20 cellular contexts compared by ENCODE assay signal in the genomic region with DNA sequence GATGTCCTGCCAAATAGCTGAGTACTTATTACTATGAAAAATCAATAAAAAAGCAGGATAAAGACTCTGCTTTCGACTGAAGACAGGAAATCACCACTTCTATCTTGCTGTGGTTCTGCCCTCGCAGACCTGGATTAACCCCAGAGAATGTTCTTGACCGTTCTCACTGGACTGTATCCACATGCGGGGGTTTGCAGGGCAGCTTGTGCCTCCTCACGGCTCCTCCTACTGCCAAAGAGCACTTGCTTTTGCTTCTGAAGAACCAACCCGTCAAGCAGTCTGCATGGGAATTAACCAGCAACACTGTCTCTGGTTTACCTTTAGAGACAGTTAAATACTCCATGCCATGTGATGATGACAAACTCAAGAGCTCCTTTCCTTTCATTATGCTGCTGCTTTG.
A peak's percentile ranks its signal among the peaks of the same experiment; 100 is the strongest.
DNase-seq lines count a peak whose midpoint lies in the region; ATAC-seq and TF ChIP-seq lines count a peak whose summit lies in the region.
"Had no signal": no experiment of that assay in that cellular context is flagged by ENCODE, and none has a peak within 500 bp of the region (broad histone marks: within the 10 kb centered on the region; RNA-seq: fewer than 3 reads in every experiment).

No MANE protein-coding gene starts in this region.

- intact Hi-C loops in thyroid gland (cut with DNase I): no loop called here

- H3K4me2 ChIP-seq in mesenchymal stem cell (ENCODE audit: low read length, poor library complexity, severe bottlenecking): no peak overlapping the region
- H3K4me2 ChIP-seq: A549 had no signal

- H3K14ac ChIP-seq in mesenchymal stem cell (ENCODE audit: low read length in 2 of 2): no peak overlapping the region

- H2AK5ac ChIP-seq in mesenchymal stem cell (ENCODE audit: low read length, severe bottlenecking): no peak overlapping the region

- H3K9ac ChIP-seq in mesenchymal stem cell (ENCODE audit: low read length): no peak overlapping the region

- peaks cover 16% of the 10 kb centered on the region for H3K27me3 Mint-ChIP-seq in stimulated activated naive CD8-positive, alpha-beta T cell treated with anti-CD3 and anti-CD28 coated beads, Interleukin-15, amount 100 ng/mL, for 72 hours
- H3K27me3 Mint-ChIP-seq: CD4-positive, alpha-beta T cell had no signal

- H2BK5ac ChIP-seq in mesenchymal stem cell (ENCODE audit: low read depth, low read length, poor library complexity, severe bottlenecking): no peak overlapping the region

- H4K8ac ChIP-seq in mesenchymal stem cell (ENCODE audit: low read length): no peak overlapping the region

- H2BK12ac ChIP-seq in mesenchymal stem cell (ENCODE audit: low read length in 2 of 2): no peak overlapping the region

- no peaks in the 10 kb centered on the region for H3K36me3 Mint-ChIP-seq in activated naive CD4-positive, alpha-beta T cell treated with anti-CD3 and anti-CD28 coated beads, Interleukin-2, amount 50 U/mL, for 72 hours

- H3K9me3 ChIP-seq in mesenchymal stem cell (ENCODE audit: control insufficient read depth, low read length) (no peaks in the 10 kb centered on the region), thyroid gland (no peaks in the 10 kb centered on the region)
- H3K9me3 ChIP-seq: A549, Caco-2 had no signal

- peaks cover 2% of the 10 kb centered on the region for H3K79me1 ChIP-seq in mesenchymal stem cell (replicated peaks; ENCODE audit: low read length, poor library complexity, severe bottlenecking)

- no peak for TF ChIP-seq POLR2A in thyroid gland (IDR thresholded peaks at IDR 0.05)

- no peak for ATAC-seq in activated naive CD4-positive, alpha-beta T cell treated with anti-CD3 and anti-CD28 coated beads, Interleukin-2, amount 50 U/mL, for 72 hours
- no peak for ATAC-seq in stimulated activated naive CD8-positive, alpha-beta T cell treated with anti-CD3 and anti-CD28 coated beads, Interleukin-15, amount 100 ng/mL, for 72 hours
- ATAC-seq: A549, HCT116 had no signal

- H3K4me1 Mint-ChIP-seq in stimulated activated naive CD8-positive, alpha-beta T cell treated with anti-CD3 and anti-CD28 coated beads, Interleukin-15, amount 100 ng/mL, for 72 hours: no peaks in the 10 kb centered on the region

- H3K27me3 ChIP-seq in mesenchymal stem cell (ENCODE audit: control insufficient read depth in 1 of 2, insufficient read depth in 1 of 2, low read length in 2 of 2): no peaks in the 10 kb centered on the region
- H3K27me3 ChIP-seq in thyroid gland: no peaks in the 10 kb centered on the region

- no peak overlapping the region for H3K4ac ChIP-seq in mesenchymal stem cell (ENCODE audit: low read depth in 1 of 2, low read length in 2 of 2)

- H2AFZ ChIP-seq in mesenchymal stem cell (ENCODE audit: low read depth, low read length): no peak overlapping the region

- H3K4me3 Mint-ChIP-seq in stimulated activated naive CD8-positive, alpha-beta T cell treated with anti-CD3 and anti-CD28 coated beads, Interleukin-15, amount 100 ng/mL, for 72 hours: no peak overlapping the region
- H3K4me3 Mint-ChIP-seq: CD4-positive, alpha-beta T cell; HFFc6 had no signal

- no peak overlapping the region for H3K27ac Mint-ChIP-seq in activated naive CD4-positive, alpha-beta T cell treated with anti-CD3 and anti-CD28 coated beads, Interleukin-2, amount 50 U/mL, for 72 hours
- H3K27ac Mint-ChIP-seq in stimulated activated naive CD8-positive, alpha-beta T cell treated with anti-CD3 and anti-CD28 coated beads, Interleukin-15, amount 100 ng/mL, for 72 hours: peak overlapping the region in 1 of 2 donors; percentile 34
- H3K27ac Mint-ChIP-seq: CD4-positive, alpha-beta T cell; HFFc6 had no signal

- H3K18ac ChIP-seq in mesenchymal stem cell (ENCODE audit: low read depth in 1 of 2, low read length in 2 of 2): peak overlapping the region in 1 of 2 experiments; percentile 18

- H3K23ac ChIP-seq in mesenchymal stem cell (ENCODE audit: low read length in 2 of 2): no peak overlapping the region

- H2BK120ac ChIP-seq in mesenchymal stem cell (ENCODE audit: low read depth, low read length): no peak overlapping the region

- no peak overlapping the region for H4K91ac ChIP-seq in mesenchymal stem cell (ENCODE audit: low read length)

- H3K36me3 ChIP-seq in mesenchymal stem cell (ENCODE audit: control insufficient read depth in 1 of 2, insufficient read depth in 2 of 2, low read depth in 1 of 2, low read length in 2 of 2): peaks cover 0 to 42% of the 10 kb centered on the region in 2 experiments
- H3K36me3 ChIP-seq in thyroid gland: no peaks in the 10 kb centered on the region

- H3K4me3 ChIP-seq in mesenchymal stem cell (ENCODE audit: insufficient read depth in 1 of 2, low read depth in 1 of 2, low read length in 2 of 2) (no peak overlapping the region), thyroid gland (replicated peaks in 1 of 3) (no peak overlapping the region)
- H3K4me3 ChIP-seq: A549 had no signal

- no peak for TF ChIP-seq CTCF in thyroid gland (IDR thresholded peaks at IDR 0.05)

- peak; percentile 14 for DNase-seq in DMS53 (lab: John Stamatoyannopoulos, UW)
- no peak for DNase-seq in DMS53 treated with DMSO at 0.1 percent for 48 hours (lab: John Stamatoyannopoulos, UW; ENCODE audit: unreplicated experiment)
- peak; percentile 41 for DNase-seq in glomerular visceral epithelial cell (ENCODE audit: extremely low spot score)
- DNase-seq in mesenchymal stem cell: peak; percentile 16
- peak; percentile 60 to 62 for DNase-seq in thyroid gland
- DNase-seq in NCI-H1436 (lab: John Stamatoyannopoulos, UW): no peak
- no peak for DNase-seq in activated naive CD4-positive, alpha-beta T cell treated with anti-CD3 and anti-CD28 coated beads, Interleukin-2, amount 50 U/mL, for 72 hours (ENCODE audit: low spot score in 2 of 2)
- no peak for DNase-seq in stimulated activated naive CD8-positive, alpha-beta T cell treated with anti-CD3 and anti-CD28 coated beads, Interleukin-15, amount 100 ng/mL, for 72 hours
- DNase-seq: AML-193; Caco-2; CD4-positive, alpha-beta T cell; DMS79 treated with DMSO at 0.1 percent for 48 hours; GF-D8; GOT3; H7; HFFc6 had no signal

- H3K9me3 Mint-ChIP-seq in activated naive CD4-positive, alpha-beta T cell treated with anti-CD3 and anti-CD28 coated beads, Interleukin-2, amount 50 U/mL, for 72 hours: no peaks in the 10 kb centered on the region
- H3K9me3 Mint-ChIP-seq in stimulated activated naive CD8-positive, alpha-beta T cell treated with anti-CD3 and anti-CD28 coated beads, Interleukin-15, amount 100 ng/mL, for 72 hours: no peaks in the 10 kb centered on the region
- H3K9me3 Mint-ChIP-seq: HFFc6 had no signal

- H3K27ac ChIP-seq in mesenchymal stem cell (ENCODE audit: low read length, poor library complexity, severe bottlenecking): no peak overlapping the region
- H3K27ac ChIP-seq in thyroid gland: no peak overlapping the region
- H3K27ac ChIP-seq: 22Rv1, A549, C4-2B had no signal

- no peak overlapping the region for H2BK15ac ChIP-seq in mesenchymal stem cell (ENCODE audit: low read depth, poor library complexity, severe bottlenecking)

- H3K4me1 ChIP-seq in mesenchymal stem cell (ENCODE audit: control insufficient read depth, insufficient read depth, low read depth, low read length) (peaks cover 4% of the 10 kb centered on the region), thyroid gland (peaks cover 0 to 3% of the 10 kb centered on the region in 2 donors)
- H3K4me1 ChIP-seq: A549, Caco-2 had no signal

- 29% methylated on average over 6 of the region's 6 CpGs for WGBS in mesenchymal stem cell
- WGBS in thyroid gland, 2 donors: 40 to 45% methylated on average over 6 of the region's 6 CpGs

Comparison
In these comparisons a context has a peak if more than half of its experiments do, and no peak if none do; other contexts are left out.
1. DNase-seq: peak in DMS53 (single experiment), glomerular visceral epithelial cell (single experiment), mesenchymal stem cell (single experiment) and thyroid gland (2 of 2); none in DMS53 treated with DMSO at 0.1 percent for 48 hours (single experiment), NCI-H1436 (single experiment), activated naive CD4-positive, alpha-beta T cell treated with anti-CD3 and anti-CD28 coated beads, Interleukin-2, amount 50 U/mL, for 72 hours (0 of 2) and stimulated activated naive CD8-positive, alpha-beta T cell treated with anti-CD3 and anti-CD28 coated beads, Interleukin-15, amount 100 ng/mL, for 72 hours (0 of 2).